ENCODE assay signal across 8 cellular contexts in genomic region chr19:52535336-52535830, GRCh38. TPM values are rescaled to one million over a fixed set of nuclear protein-coding genes. Genes with fewer than 3 reads are reported as not detected.
DNase-seq lines count a peak whose midpoint lies in the region; ATAC-seq and TF ChIP-seq lines count a peak whose summit lies in the region.
"Not testable (repeated sequence)": the region's sequence is repeated elsewhere in the genome, so short reads cannot be mapped to it uniquely, and the experiment has no call there.

No MANE protein-coding gene starts in this region.

- not testable (repeated sequence) for H3K4me1 ChIP-seq in cardiac muscle cell (ENCODE audit: low read depth); uterus
- H3K4me1 ChIP-seq in gastrocnemius medialis, result peaks cover 25% of the 10 kb centered on the region in 2 donors

- peaks cover 31% of the 10 kb centered on the region for H3K36me3 ChIP-seq in KOPT-K1 (ENCODE audit: insufficient read depth, low read length)
- H3K36me3 ChIP-seq in cardiac muscle cell, gastrocnemius medialis, uterus: not testable (repeated sequence)

- peak overlapping the region; percentile 88 for H3K27ac ChIP-seq in KOPT-K1 (ENCODE audit: low read depth, low read length, poor library complexity, severe bottlenecking)
- H3K27ac ChIP-seq in cardiac muscle cell, result not testable (repeated sequence)
- peak overlapping the region; percentile 69 to 88 (median 82) for H3K27ac ChIP-seq in gastrocnemius medialis
- H3K27ac ChIP-seq in uterus, result peak overlapping the region; percentile 39 to 81

- peak overlapping the region; percentile 94 for H3K27ac Mint-ChIP-seq in activated CD8-positive, alpha-beta T cell treated with anti-CD3 and anti-CD28 coated beads for 36 hours
- peak overlapping the region; percentile 29 for H3K27ac Mint-ChIP-seq in central memory CD8-positive, alpha-beta T cell (ENCODE audit: low read depth)
- peak overlapping the region; percentile 90 for H3K27ac Mint-ChIP-seq in mesothelial cell of epicardium

- peak overlapping the region; percentile 34 for H3K4me3 ChIP-seq in cardiac muscle cell
- H3K4me3 ChIP-seq in gastrocnemius medialis, result peak overlapping the region; percentile 59 to 74 (median 70)
- peak overlapping the region; percentile 49 to 60 for H3K4me3 ChIP-seq in uterus

- TF ChIP-seq POLR2A in gastrocnemius medialis (IDR thresholded peaks at IDR 0.05); uterus (IDR thresholded peaks at IDR 0.05): not testable (repeated sequence)

- peak; percentile 17 for ATAC-seq in GM18907 (IDR thresholded peaks at IDR 0.05; ENCODE audit: unreplicated experiment)
- ATAC-seq in activated CD8-positive, alpha-beta T cell treated with anti-CD3 and anti-CD28 coated beads for 36 hours, result peak; percentile 4
- ATAC-seq in central memory CD8-positive, alpha-beta T cell (replicated peaks; ENCODE audit: extremely low read depth, poor library complexity, severe bottlenecking), result peak; percentile 2
- ATAC-seq in gastrocnemius medialis, result not testable (repeated sequence)

- H3K9me3 ChIP-seq in KOPT-K1 (ENCODE audit: insufficient read depth, low read length, poor library complexity, severe bottlenecking); cardiac muscle cell (ENCODE audit: low read depth); gastrocnemius medialis; uterus: not testable (repeated sequence)

- H3K27me3 Mint-ChIP-seq in activated CD8-positive, alpha-beta T cell treated with anti-CD3 and anti-CD28 coated beads for 36 hours; central memory CD8-positive, alpha-beta T cell; mesothelial cell of epicardium (ENCODE audit: low read depth): not testable (repeated sequence)

- intact Hi-C loops in activated CD8-positive, alpha-beta T cell treated with anti-CD3 and anti-CD28 coated beads for 36 hours (cut with micrococcal nuclease); uterus (cut with DNase I; ENCODE audit: low total_unique reads): not testable (repeated sequence)
- intact Hi-C loops in gastrocnemius medialis (cut with DNase I; ENCODE audit: low total_unique reads), result loop anchor here (2.0 to 10.0 kb wide), 2 partner anchors 35 to 569 kb away; partner anchors contain the start of genes ZNF160 and ZNF701

- CTCF ChIA-PET in activated CD8-positive, alpha-beta T cell treated with anti-CD3 and anti-CD28 coated beads for 36 hours (lab: Charles Lee), result not testable (repeated sequence)

- peak; percentile 36 for DNase-seq in activated CD8-positive, alpha-beta T cell treated with anti-CD3 and anti-CD28 coated beads for 36 hours
- not testable (repeated sequence) for DNase-seq in central memory CD8-positive, alpha-beta T cell (ENCODE audit: low spot score in 2 of 2); cardiac muscle cell (ENCODE audit: low read depth in 1 of 2, low spot score in 1 of 2); mesothelial cell of epicardium (ENCODE audit: low spot score in 2 of 2, unreplicated experiment in 2 of 2); gastrocnemius medialis
- DNase-seq in uterus, result peak in 1 of 2 donors; percentile 20

- not testable (repeated sequence) for H3K9me3 Mint-ChIP-seq in activated CD8-positive, alpha-beta T cell treated with anti-CD3 and anti-CD28 coated beads for 36 hours; central memory CD8-positive, alpha-beta T cell; mesothelial cell of epicardium

- not testable (repeated sequence) for H3K27me3 ChIP-seq in cardiac muscle cell, gastrocnemius medialis, uterus

- TF ChIP-seq CTCF in activated CD8-positive, alpha-beta T cell treated with anti-CD3 and anti-CD28 coated beads for 36 hours (IDR thresholded peaks at IDR 0.05); cardiac muscle cell (IDR thresholded peaks at IDR 0.05; ENCODE audit: low read depth, low read length); gastrocnemius medialis (IDR thresholded peaks at IDR 0.05 in 4 of 5, conservative IDR thresholded peaks at IDR 0.05 in 1 of 5); uterus (IDR thresholded peaks at IDR 0.05): not testable (repeated sequence)
- peak; percentile 44 for TF ChIP-seq CTCF in mesothelial cell of epicardium (IDR thresholded peaks at IDR 0.05; ENCODE audit: unreplicated experiment)

- POLR2A ChIA-PET in activated CD8-positive, alpha-beta T cell treated with anti-CD3 and anti-CD28 coated beads for 36 hours (lab: Charles Lee), result not testable (repeated sequence)

- H3K4me3 Mint-ChIP-seq in activated CD8-positive, alpha-beta T cell treated with anti-CD3 and anti-CD28 coated beads for 36 hours, result peak overlapping the region; percentile 86
- H3K4me3 Mint-ChIP-seq in central memory CD8-positive, alpha-beta T cell, result peak overlapping the region; percentile 90
- peak overlapping the region; percentile 84 for H3K4me3 Mint-ChIP-seq in mesothelial cell of epicardium

- peaks cover 46% of the 10 kb centered on the region for H3K36me3 Mint-ChIP-seq in activated CD8-positive, alpha-beta T cell treated with anti-CD3 and anti-CD28 coated beads for 36 hours (ENCODE audit: low read depth)
- not testable (repeated sequence) for H3K36me3 Mint-ChIP-seq in central memory CD8-positive, alpha-beta T cell (ENCODE audit: insufficient read depth); mesothelial cell of epicardium

- in situ Hi-C loops in gastrocnemius medialis (cut with MboI; ENCODE audit: low sequenced_read_pairs in 4 of 4), result not testable (repeated sequence)

- peaks cover 25% of the 10 kb centered on the region for H3K4me1 Mint-ChIP-seq in activated CD8-positive, alpha-beta T cell treated with anti-CD3 and anti-CD28 coated beads for 36 hours (ENCODE audit: low read depth)
- peaks cover 36% of the 10 kb centered on the region for H3K4me1 Mint-ChIP-seq in central memory CD8-positive, alpha-beta T cell
- H3K4me1 Mint-ChIP-seq in mesothelial cell of epicardium, result peaks cover 25% of the 10 kb centered on the region

RNA-seq across cellular contexts. Expression of gene ZNF808, which starts 7.9 kb away (rescaled TPM):
- 10 to 100 TPM; 32.4 to 32.5 TPM for total RNA-seq in activated CD8-positive, alpha-beta T cell treated with anti-CD3 and anti-CD28 coated beads for 36 hours
- total RNA-seq in cardiac muscle cell (19.0 and 22.9 TPM in 2 replicates), mesothelial cell of epicardium (35.8 to 37.5 TPM (median 36.7 TPM) in 3 replicates), gastrocnemius medialis (10 to 100 TPM in 1 of 4 donors, 1 to 10 TPM in 3; 3.4 to 12.9 (median 7.9) TPM), uterus (10 to 100 TPM; 23.7 to 40.9 (median 30.4) TPM)
- 6.2 and 11.3 TPM in 2 replicates for polyA plus RNA-seq in cardiac muscle cell

RNA-seq across cellular contexts. Expression of gene ZNF701, which starts 34.7 kb away (rescaled TPM):
- total RNA-seq in activated CD8-positive, alpha-beta T cell treated with anti-CD3 and anti-CD28 coated beads for 36 hours, result 10 to 100 TPM; 21.1 to 23.0 TPM
- total RNA-seq in cardiac muscle cell (6.3 and 13.5 TPM in 2 replicates), mesothelial cell of epicardium (26.3 TPM in 3 replicates), gastrocnemius medialis (1 to 10 TPM; 4.0 to 6.2 (median 4.8) TPM), uterus (10 to 100 TPM in 2 of 4 donors, 1 to 10 TPM in 2; 2.9 to 32.8 (median 16.7) TPM)
- 10.8 and 11.0 TPM in 2 replicates for polyA plus RNA-seq in cardiac muscle cell

Comparison
In these comparisons a context has a peak if more than half of its experiments do, and no peak if none do; other contexts are left out.
1. H3K27ac Mint-ChIP-seq: peak in every context shown above with its lines; median percentile 94 in activated CD8-positive, alpha-beta T cell treated with anti-CD3 and anti-CD28 coated beads for 36 hours; 90 in mesothelial cell of epicardium; 29 in central memory CD8-positive, alpha-beta T cell.